Comparison of ENCODE assay signal across 8 cellular contexts in genomic region chr15:34987182-34987488, GRCh38. TPM values are rescaled to one million over a fixed set of nuclear protein-coding genes. Genes with fewer than 3 reads are reported as not detected.
DNase-seq lines count a peak whose midpoint lies in the region; ATAC-seq and TF ChIP-seq lines count a peak whose summit lies in the region.

No MANE protein-coding gene starts in this region.

- ATAC-seq in GM18858 (IDR thresholded peaks at IDR 0.05; ENCODE audit: unreplicated experiment) (no peak), GM18517 (IDR thresholded peaks at IDR 0.05; ENCODE audit: unreplicated experiment) (no peak)

- peaks cover 17% of the 10 kb centered on the region for H3K4me1 Mint-ChIP-seq in progenitor cell of endocrine pancreas (ENCODE audit: low read depth)

- no peaks in the 10 kb centered on the region for H3K27me3 Mint-ChIP-seq in progenitor cell of endocrine pancreas

- TF ChIP-seq POLR2A in erythroblast (IDR thresholded peaks at IDR 0.05; ENCODE audit: low read length), result no peak

- H3K36me3 Mint-ChIP-seq in progenitor cell of endocrine pancreas (ENCODE audit: insufficient read depth), result peaks cover 8% of the 10 kb centered on the region

- in situ Hi-C loops in G401 (cut with HindIII; ENCODE audit: low sequenced_read_pairs), result no loop called here

- no peak for TF ChIP-seq CTCF in progenitor cell of endocrine pancreas (IDR thresholded peaks at IDR 0.05; ENCODE audit: unreplicated experiment)

- DNase-seq in G401 (ENCODE audit: low spot score) (peak; percentile 28), OCI-M1 (lab: John Stamatoyannopoulos, UW) (peak; percentile 44), erythroblast (lab: John Stamatoyannopoulos, UW) (peak; percentile 58 to 59), progenitor cell of endocrine pancreas (ENCODE audit: low spot score, unreplicated experiment) (no peak), CD1c-positive myeloid dendritic cell (ENCODE audit: extremely low spot score) (no peak), HuH-7.5 (ENCODE audit: low spot score) (no peak)

- H3K9me3 Mint-ChIP-seq in progenitor cell of endocrine pancreas (ENCODE audit: low read depth), result no peaks in the 10 kb centered on the region

- H3K4me3 Mint-ChIP-seq in progenitor cell of endocrine pancreas (ENCODE audit: low read depth), result peak overlapping the region; percentile 95

- H3K27ac Mint-ChIP-seq in progenitor cell of endocrine pancreas, result peak overlapping the region; percentile 99

RNA-seq across cellular contexts. Expression of gene ZNF770, which starts 1.0 kb away (rescaled TPM):
- 55.4 and 97.1 TPM in 2 replicates for total RNA-seq in G401 (2014; rRNA removed; shearing (Covaris generic))
- total RNA-seq in progenitor cell of endocrine pancreas, result 57.8 and 60.1 TPM in 2 replicates

RNA-seq across cellular contexts. Expression of gene AQR, which starts 17.6 kb away (rescaled TPM):
- total RNA-seq in G401 (2014; rRNA removed; shearing (Covaris generic)), result 66.6 and 117 TPM in 2 replicates
- total RNA-seq in progenitor cell of endocrine pancreas, result 43.3 and 44.9 TPM in 2 replicates

Comparison
In these comparisons a context has a peak if more than half of its experiments do, and no peak if none do; other contexts are left out.
1. DNase-seq: peak in G401 (single experiment), OCI-M1 (single experiment) and erythroblast (2 of 2); none in progenitor cell of endocrine pancreas (single experiment), CD1c-positive myeloid dendritic cell (single experiment) and HuH-7.5 (single experiment).